Comparison of ENCODE assay signal across 10 cellular contexts in genomic region chr5:169164481-169164925, GRCh38.
A peak's percentile ranks its signal among the peaks of the same experiment; 100 is the strongest.
DNase-seq lines count a peak whose midpoint lies in the region; ATAC-seq lines count a peak whose summit lies in the region.
"Had no signal": no experiment of that assay in that cellular context is flagged by ENCODE, and none has a peak within 500 bp of the region (broad histone marks: within the 10 kb centered on the region; RNA-seq: fewer than 3 reads in every experiment).

No MANE protein-coding gene starts in this region.

- H2BK120ac ChIP-seq in neuronal stem cell (ENCODE audit: low read depth, low read length): no peak overlapping the region

- no peak overlapping the region for H2AFZ ChIP-seq in neuronal stem cell (ENCODE audit: low read length)

- H3K79me1 ChIP-seq in neuronal stem cell (ENCODE audit: low read depth, low read length): no peaks in the 10 kb centered on the region

- H2BK12ac ChIP-seq in neuronal stem cell (ENCODE audit: low read length): no peak overlapping the region

- peak; percentile 82 for DNase-seq in Caki2 (ENCODE audit: low read depth)
- peak; percentile 9 to 13 for DNase-seq in SJCRH30
- no peak for DNase-seq in epithelial cell of prostate (ENCODE audit: low read depth, low spot score)
- peak; percentile 80 for DNase-seq in neuronal stem cell (ENCODE audit: low spot score)
- DNase-seq in NCI-H1092 treated with DMSO at 0.1 percent for 48 hours (lab: John Stamatoyannopoulos, UW): no peak
- DNase-seq in middle frontal gyrus (ENCODE audit: extremely low spot score, low spot score): no peak
- no peak for DNase-seq in NCI-H82 treated with DMSO at 0.1 percent for 48 hours (lab: John Stamatoyannopoulos, UW; ENCODE audit: unreplicated experiment)
- DNase-seq: effector memory CD4-positive, alpha-beta T cell; midbrain had no signal

- no peak overlapping the region for H3K27ac ChIP-seq in SJCRH30
- H3K27ac ChIP-seq in epithelial cell of prostate: peak overlapping the region; percentile 86
- H3K27ac ChIP-seq in neuronal stem cell (replicated peaks; ENCODE audit: low read length): peak overlapping the region; percentile 7

- H3K9me3 ChIP-seq in SJCRH30 (replicated peaks): no peaks in the 10 kb centered on the region
- no peaks in the 10 kb centered on the region for H3K9me3 ChIP-seq in neuronal stem cell (replicated peaks in 1 of 2; ENCODE audit: control insufficient read depth in 2 of 2, insufficient read depth in 1 of 2, low read depth in 1 of 2, low read length in 2 of 2)

- no peak overlapping the region for H3K23ac ChIP-seq in neuronal stem cell (ENCODE audit: low read depth, low read length, poor library complexity)

- in situ Hi-C loops in Caki2 (cut with HindIII; ENCODE audit: low pct_unique_long_range_greater_than_20kb, low sequenced_read_pairs): no loop called here

- H3K27me3 ChIP-seq in SJCRH30: no peaks in the 10 kb centered on the region
- peaks cover 0 to 4% (median 0%) of the 10 kb centered on the region in 3 experiments for H3K27me3 ChIP-seq in neuronal stem cell (ENCODE audit: control insufficient read depth in 3 of 3, insufficient read depth in 3 of 3, low read depth in 1 of 3, low read length in 3 of 3)

- no peak overlapping the region for H3K14ac ChIP-seq in neuronal stem cell (ENCODE audit: low read length)

- H4K91ac ChIP-seq in neuronal stem cell (ENCODE audit: low read depth, low read length, poor library complexity): no peak overlapping the region

- H4K8ac ChIP-seq in neuronal stem cell (ENCODE audit: low read depth, low read length): no peak overlapping the region

- H3K4me1 ChIP-seq in SJCRH30 (peaks cover 13% of the 10 kb centered on the region), neuronal stem cell (ENCODE audit: control insufficient read depth in 2 of 2, insufficient read depth in 1 of 2, low read depth in 1 of 2, low read length in 2 of 2) (peaks cover 0 to 15% of the 10 kb centered on the region in 2 donors)

- no peaks in the 10 kb centered on the region for H3K36me3 ChIP-seq in SJCRH30
- no peaks in the 10 kb centered on the region for H3K36me3 ChIP-seq in neuronal stem cell (replicated peaks in 1 of 2; ENCODE audit: control insufficient read depth in 2 of 2, insufficient read depth in 2 of 2, low read length in 2 of 2)

- no peak overlapping the region for H2BK5ac ChIP-seq in neuronal stem cell (ENCODE audit: low read length)

- H3K4me3 ChIP-seq in SJCRH30: no peak overlapping the region
- H3K4me3 ChIP-seq in neuronal stem cell (ENCODE audit: low read length in 2 of 2): no peak overlapping the region

- no peak overlapping the region for H2AK5ac ChIP-seq in neuronal stem cell (ENCODE audit: low read depth, low read length)

- H3K4me2 ChIP-seq in neuronal stem cell (ENCODE audit: insufficient read depth, low read length, poor library complexity, severe bottlenecking): no peak overlapping the region

- no peak overlapping the region for H3K4ac ChIP-seq in neuronal stem cell (ENCODE audit: low read length)

- peak overlapping the region; percentile 38 for H3K18ac ChIP-seq in neuronal stem cell (ENCODE audit: low read length)

- H3K9ac ChIP-seq in neuronal stem cell (ENCODE audit: low read depth, low read length, poor library complexity): no peak overlapping the region

- H2BK15ac ChIP-seq in neuronal stem cell (ENCODE audit: low read length): no peak overlapping the region

- WGBS in neuronal stem cell (ENCODE audit: extremely low coverage in 2 of 2, insufficient read length in 2 of 2, insufficient replicate concordance in 1 of 2), 2 donors: no CpG with 5 or more reads among the region's 6 CpGs

- ATAC-seq in GM18870 (IDR thresholded peaks at IDR 0.05; ENCODE audit: unreplicated experiment): no peak

Comparison
In these comparisons a context has a peak if more than half of its experiments do, and no peak if none do; other contexts are left out.
1. DNase-seq: peak in Caki2 (single experiment), SJCRH30 (2 of 2) and neuronal stem cell (single experiment); none in epithelial cell of prostate (single experiment), NCI-H1092 treated with DMSO at 0.1 percent for 48 hours (single experiment), middle frontal gyrus (single experiment) and NCI-H82 treated with DMSO at 0.1 percent for 48 hours (single experiment).